ENCODE assay signal across 8 cellular contexts in genomic region chr15:74937226-74937601, GRCh38. TPM values are rescaled to one million over a fixed set of nuclear protein-coding genes. Genes with fewer than 3 reads are reported as not detected.
DNase-seq lines count a peak whose midpoint lies in the region; ATAC-seq and TF ChIP-seq lines count a peak whose summit lies in the region.

No MANE protein-coding gene starts in this region.

- POLR2A ChIA-PET in T-cell (lab: Charles Lee): no interaction called here

- peak overlapping the region; percentile 92 for H3K4me3 Mint-ChIP-seq in activated CD4-positive, alpha-beta T cell treated with anti-CD3 and anti-CD28 coated beads, Interleukin-2, amount 10 ng/mL, durations not matched to agents 24 days and 14 days
- peak overlapping the region; percentile 88 to 89 (median 89) for H3K4me3 Mint-ChIP-seq in T-cell

- TF ChIP-seq CTCF in fibroblast of villous mesenchyme (IDR thresholded peaks at IDR 0.05; ENCODE audit: insufficient read depth, low read depth, low read length) (no peak), retinal pigment epithelial cell (conservative IDR thresholded peaks at IDR 0.05; ENCODE audit: low read depth, low read length) (no peak)

- H3K4me3 ChIP-seq in fibroblast of villous mesenchyme (ENCODE audit: low read depth, low read length) (peak overlapping the region; percentile 92), retinal pigment epithelial cell (ENCODE audit: low read length) (peak overlapping the region; percentile 89)

- peaks cover 17% of the 10 kb centered on the region for H3K36me3 Mint-ChIP-seq in activated CD4-positive, alpha-beta T cell treated with anti-CD3 and anti-CD28 coated beads, Interleukin-2, amount 10 ng/mL, durations not matched to agents 24 days and 14 days (ENCODE audit: low read depth)
- no peaks in the 10 kb centered on the region for H3K36me3 Mint-ChIP-seq in T-cell

- peak in 2 of 4 experiments; percentile 3 to 6 for ATAC-seq in T-cell (replicated peaks in 1 of 4)

- CTCF ChIA-PET in T-cell (lab: Charles Lee): interaction anchor here in 1 of 2 donors (1.0 to 1.2 kb wide), 5 partner anchors 10 to 431 kb away, joined by 3 to 5 read pairs (median 3); partner anchors contain the start of gene MAN2C1

- intact Hi-C loops in activated CD4-positive, alpha-beta T cell treated with anti-CD3 and anti-CD28 coated beads, Interleukin-2, amount 10 ng/mL, durations not matched to agents 24 days and 14 days (cut with micrococcal nuclease): loop anchor here (5.0 to 10.0 kb wide), 3 partner anchors 322 to 515 kb away; partner anchors contain the start of genes CLK3, MAN2C1 and SIN3A

- peak overlapping the region; percentile 88 for H3K27ac Mint-ChIP-seq in activated CD4-positive, alpha-beta T cell treated with anti-CD3 and anti-CD28 coated beads, Interleukin-2, amount 10 ng/mL, durations not matched to agents 24 days and 14 days
- H3K27ac Mint-ChIP-seq in T-cell: peak overlapping the region; percentile 66 to 85

- DNase-seq in activated CD4-positive, alpha-beta T cell treated with anti-CD3 and anti-CD28 coated beads, Interleukin-2, amount 10 ng/mL, durations not matched to agents 24 days and 14 days: no peak
- no peak for DNase-seq in activated CD4-positive, alpha-beta T cell treated with anti-CD3 and anti-CD28 coated beads, Interleukin-2, amount 50 U/mL, for 4 hours
- DNase-seq in T-cell (no peak), fibroblast of villous mesenchyme (ENCODE audit: low read depth) (no peak), retinal pigment epithelial cell (ENCODE audit: low read depth) (no peak), DMS114 treated with DMSO at 0.1 percent for 48 hours (lab: John Stamatoyannopoulos, UW; ENCODE audit: unreplicated experiment) (no peak), LoVo (ENCODE audit: low spot score) (no peak), activated gamma-delta T cell (lab: John Stamatoyannopoulos, UW) (no peak)

- H3K27me3 Mint-ChIP-seq in activated CD4-positive, alpha-beta T cell treated with anti-CD3 and anti-CD28 coated beads, Interleukin-2, amount 10 ng/mL, durations not matched to agents 24 days and 14 days: no peaks in the 10 kb centered on the region
- H3K27me3 Mint-ChIP-seq in T-cell: no peaks in the 10 kb centered on the region

- H3K4me1 Mint-ChIP-seq in activated CD4-positive, alpha-beta T cell treated with anti-CD3 and anti-CD28 coated beads, Interleukin-2, amount 10 ng/mL, durations not matched to agents 24 days and 14 days: peaks cover 23% of the 10 kb centered on the region
- H3K4me1 Mint-ChIP-seq in T-cell: peaks cover 34 to 40% (median 37%) of the 10 kb centered on the region in 3 donors

- H3K9me3 Mint-ChIP-seq in activated CD4-positive, alpha-beta T cell treated with anti-CD3 and anti-CD28 coated beads, Interleukin-2, amount 10 ng/mL, durations not matched to agents 24 days and 14 days: no peaks in the 10 kb centered on the region
- no peaks in the 10 kb centered on the region for H3K9me3 Mint-ChIP-seq in T-cell

RNA-seq across cellular contexts. Expression of gene COX5A, which starts 0.7 kb away (rescaled TPM):
- 314 and 317 TPM in 2 replicates for total RNA-seq in activated CD4-positive, alpha-beta T cell treated with anti-CD3 and anti-CD28 coated beads, Interleukin-2, amount 10 ng/mL, durations not matched to agents 24 days and 14 days
- total RNA-seq in T-cell (10 to 100 TPM; 58.5 to 83.1 (median 76.7) TPM), fibroblast of villous mesenchyme (33.7 and 47.4 TPM in 2 replicates)

RNA-seq across cellular contexts. Expression of gene RPP25, which starts 19.4 kb away (rescaled TPM):
- 13.1 and 13.9 TPM in 2 replicates for total RNA-seq in activated CD4-positive, alpha-beta T cell treated with anti-CD3 and anti-CD28 coated beads, Interleukin-2, amount 10 ng/mL, durations not matched to agents 24 days and 14 days
- total RNA-seq in T-cell (1 to 10 TPM in 3 of 5 donors, under 1 TPM in 2; 0.79 to 4.2 (median 2.8) TPM), fibroblast of villous mesenchyme (2.6 and 11.0 TPM in 2 replicates)

RNA-seq across cellular contexts. Expression of gene FAM219B, which starts 30.6 kb away (rescaled TPM):
- 68.0 and 82.0 TPM in 2 replicates for total RNA-seq in activated CD4-positive, alpha-beta T cell treated with anti-CD3 and anti-CD28 coated beads, Interleukin-2, amount 10 ng/mL, durations not matched to agents 24 days and 14 days
- 100 to 1,000 TPM in 2 of 5 donors, 10 to 100 TPM in 3; 46.0 to 108 (median 96.6) TPM for total RNA-seq in T-cell
- 39.0 and 41.5 TPM in 2 replicates for total RNA-seq in fibroblast of villous mesenchyme

RNA-seq across cellular contexts. Expression of gene MPI, which starts 47.4 kb away (rescaled TPM):
- total RNA-seq in activated CD4-positive, alpha-beta T cell treated with anti-CD3 and anti-CD28 coated beads, Interleukin-2, amount 10 ng/mL, durations not matched to agents 24 days and 14 days: 63.9 and 64.4 TPM in 2 replicates
- total RNA-seq in T-cell (10 to 100 TPM; 36.5 to 74.1 (median 66.1) TPM), fibroblast of villous mesenchyme (38.0 and 41.5 TPM in 2 replicates)

RNA-seq across cellular contexts. Expression of gene SCAMP5, which starts 58.1 kb away (rescaled TPM):
- total RNA-seq in activated CD4-positive, alpha-beta T cell treated with anti-CD3 and anti-CD28 coated beads, Interleukin-2, amount 10 ng/mL, durations not matched to agents 24 days and 14 days: 0.92 and 1.3 TPM in 2 replicates
- total RNA-seq in T-cell (1 to 10 TPM in 1 of 5 donors, under 1 TPM in 4; 0.26 to 8.2 (median 0.51) TPM), fibroblast of villous mesenchyme (0.43 and 1.6 TPM in 2 replicates)
